8 cellular contexts compared by ENCODE assay signal in genomic region chr1:24390924-24391782, GRCh38. TPM values are rescaled to one million over a fixed set of nuclear protein-coding genes. Genes with fewer than 3 reads are reported as not detected.
DNase-seq lines count a peak whose midpoint lies in the region; ATAC-seq, FAIRE-seq and TF ChIP-seq lines count a peak whose summit lies in the region.

No MANE protein-coding gene starts in this region.

- no peak overlapping the region for H3K9ac ChIP-seq in K562 (ENCODE audit: insufficient read depth in 1 of 2, low read depth in 2 of 2, low read length in 2 of 2)

- FAIRE-seq in K562 (lab: Jason Lieb, UNC), result peak; percentile 89

- peak overlapping the region; percentile 85 to 96 (median 88) for H3K4me3 Mint-ChIP-seq in CD4-positive, CD25-positive, alpha-beta regulatory T cell

- peak overlapping the region; percentile 96 to 98 (median 98) for H3K27ac Mint-ChIP-seq in CD4-positive, CD25-positive, alpha-beta regulatory T cell

- peaks cover 3% of the 10 kb centered on the region for H3K36me3 Mint-ChIP-seq in CD4-positive, CD25-positive, alpha-beta regulatory T cell

- H3K9me3 ChIP-seq in CD4-positive, CD25-positive, alpha-beta regulatory T cell (ENCODE audit: control insufficient read depth in 2 of 2, low read length in 2 of 2), result no peaks in the 10 kb centered on the region
- H3K9me3 ChIP-seq in K562 (replicated peaks; ENCODE audit: control insufficient read depth, insufficient read depth, low read depth, low read length) (no peaks in the 10 kb centered on the region), sigmoid colon (no peaks in the 10 kb centered on the region)

- TF ChIP-seq CTCF in K562 (IDR thresholded peaks at IDR 0.05 in 2 of 3, conservative IDR thresholded peaks at IDR 0.05 in 1 of 3; ENCODE audit: insufficient read depth in 2 of 3, low read depth in 1 of 3, low read length in 3 of 3) (peak; percentile 94 to 97 (median 96)), sigmoid colon (IDR thresholded peaks at IDR 0.05) (peak; percentile 91 to 96 (median 92))

- BruUV-seq in K562 (replicated peaks; lab: Mats Ljungman, UMichigan), result no TSS peak

- intact Hi-C loops in K562 (cut with micrococcal nuclease) (loop anchor here (1.0 to 2.0 kb wide), 2 partner anchors 189 to 244 kb away; no protein-coding TSS in a partner anchor), sigmoid colon (cut with DNase I) (loop anchor here (1.0 to 2.0 kb wide), 2 partner anchors 189 to 320 kb away; no protein-coding TSS in a partner anchor)

- H3K27me3 ChIP-seq in CD4-positive, CD25-positive, alpha-beta regulatory T cell (ENCODE audit: control insufficient read depth, insufficient read depth, low read length), result no peaks in the 10 kb centered on the region
- H3K27me3 ChIP-seq in K562 (ENCODE audit: control insufficient read depth in 2 of 2, insufficient read depth in 2 of 2, low read length in 2 of 2) (peaks cover 0 to 8% of the 10 kb centered on the region in 2 experiments; a peak in 2 of 5 replicates), sigmoid colon (no peaks in the 10 kb centered on the region)

- H3K36me3 ChIP-seq in CD4-positive, CD25-positive, alpha-beta regulatory T cell (ENCODE audit: control insufficient read depth, insufficient read depth, low read length), result no peaks in the 10 kb centered on the region
- H3K36me3 ChIP-seq in K562 (ENCODE audit: control insufficient read depth, insufficient read depth, low read length), result no peaks in the 10 kb centered on the region
- peaks cover 0 to 4% (median 2%) of the 10 kb centered on the region in 4 donors for H3K36me3 ChIP-seq in sigmoid colon

- no peak overlapping the region for H2AFZ ChIP-seq in K562 (ENCODE audit: low read depth, low read length)

- no peaks in the 10 kb centered on the region for H3K9me1 ChIP-seq in K562 (ENCODE audit: control insufficient read depth, insufficient read depth, low read length)

- peak; percentile 65 to 73 for ATAC-seq in CD4-positive, CD25-positive, alpha-beta regulatory T cell (ENCODE audit: low read depth in 2 of 2)
- ATAC-seq in GM21723 (IDR thresholded peaks at IDR 0.05; ENCODE audit: unreplicated experiment) (peak; percentile 44), K562 (peak; percentile 96)

- POLR2A ChIA-PET in K562 (lab: Yijun Ruan, JAX), result interaction anchor here (0.6 to 2.1 kb wide), 8 partner anchors 8 to 588 kb away, joined by 3 to 7 read pairs (median 3); no protein-coding TSS in a partner anchor

- H3K4me3 ChIP-seq in CD4-positive, CD25-positive, alpha-beta regulatory T cell (ENCODE audit: low read depth, low read length), result peak overlapping the region; percentile 88
- H3K4me3 ChIP-seq in K562, result no peak overlapping the region
- peak overlapping the region in 2 of 4 donors; percentile 22 to 27 for H3K4me3 ChIP-seq in sigmoid colon

- no peaks in the 10 kb centered on the region for H3K79me2 ChIP-seq in K562 (ENCODE audit: control insufficient read depth, insufficient read depth, low read length)

- peak overlapping the region; percentile 88 for H3K27ac ChIP-seq in CD4-positive, CD25-positive, alpha-beta regulatory T cell (ENCODE audit: insufficient read depth, low read length, poor library complexity, severe bottlenecking)
- H3K27ac ChIP-seq in K562 (ENCODE audit: extremely low read depth, low read depth, low read length) (no peak overlapping the region), sigmoid colon (peak overlapping the region; percentile 75 to 84 (median 84))

- H3K4me1 ChIP-seq in CD4-positive, CD25-positive, alpha-beta regulatory T cell (ENCODE audit: control insufficient read depth, insufficient read depth, low read length, poor library complexity, severe bottlenecking), result peaks cover 29% of the 10 kb centered on the region
- no peaks in the 10 kb centered on the region for H3K4me1 ChIP-seq in K562 (replicated peaks in 1 of 2; ENCODE audit: control insufficient read depth in 2 of 2, insufficient read depth in 2 of 2, low read length in 2 of 2)
- peaks cover 3 to 27% (median 24%) of the 10 kb centered on the region in 4 donors for H3K4me1 ChIP-seq in sigmoid colon

- CTCF ChIA-PET in K562 (lab: Yijun Ruan, JAX; ENCODE audit: low intra/inter-chr PET ratio), result interaction anchor here (0.6 to 7.3 kb wide), 13 partner anchors 136 to 842 kb away, joined by 3 to 222 read pairs (median 4); no protein-coding TSS in a partner anchor

- in situ Hi-C loops in K562 (cut with MboI), result loop anchor here (5.0 kb wide), 1 partner anchor 189 kb away; no protein-coding TSS in a partner anchor

- H3K4me2 ChIP-seq in K562 (ENCODE audit: insufficient read depth, low read length), result no peak overlapping the region

- WGBS in K562 (ENCODE audit: insufficient coverage, low coverage, missing lambda C conversion rate), result 15% methylated on average over 12 of the region's 12 CpGs
- WGBS in sigmoid colon, 2 donors, result 17% methylated on average over 12 of the region's 12 CpGs

- TF ChIP-seq POLR2A in K562 (conservative IDR thresholded peaks at IDR 0.05), result no peak
- no peak for TF ChIP-seq POLR2A in sigmoid colon (IDR thresholded peaks at IDR 0.05)

- TF ChIP-seq RAD21 in K562 (CRISPR knock-in tag; conservative IDR thresholded peaks at IDR 0.05 in 1 of 2, IDR thresholded peaks at IDR 0.05 in 1 of 2), result peak; percentile 96 to 98

- DNase-seq in CD4-positive, CD25-positive, alpha-beta regulatory T cell, result peak; percentile 59 to 86 (median 71)
- DNase-seq in NCI-H1930 (lab: John Stamatoyannopoulos, UW) (peak; percentile 37), UCSD-AML1 (lab: John Stamatoyannopoulos, UW; ENCODE audit: unreplicated experiment) (peak; percentile 69), K562 (ENCODE audit: extremely low read depth in 1 of 4, low spot score in 3 of 4) (peak; percentile 77 to 82 (median 80)), hippocampal formation (lab: John Stamatoyannopoulos, UW) (peak; percentile 69 to 71), sigmoid colon (peak; percentile 93), HPDE6-E6E7 (ENCODE audit: extremely low spot score) (no peak)

- 0 out of 2 replicates have a peak, but pooled peaks cover 5% of the 10 kb centered on the region for H4K20me1 ChIP-seq in K562 (replicated peaks; ENCODE audit: control insufficient read depth, insufficient read depth, low read length)

- no peaks in the 10 kb centered on the region for H3K9me3 Mint-ChIP-seq in CD4-positive, CD25-positive, alpha-beta regulatory T cell

- no peak for TF ChIP-seq EP300 in K562 (IDR thresholded peaks at IDR 0.05; ENCODE audit: low read length)
- TF ChIP-seq EP300 in sigmoid colon (IDR thresholded peaks at IDR 0.05), result no peak

- peaks cover 22 to 36% (median 29%) of the 10 kb centered on the region in 4 donors for H3K4me1 Mint-ChIP-seq in CD4-positive, CD25-positive, alpha-beta regulatory T cell

- H3K27me3 Mint-ChIP-seq in CD4-positive, CD25-positive, alpha-beta regulatory T cell, result no peaks in the 10 kb centered on the region

TF ChIP-seq in K562, 482 proteins besides CTCF, POLR2A, EP300 and RAD21 (continues in another document):
- TF ChIP-seq RNF2 (IDR thresholded peaks at IDR 0.05) (0 out of 2 replicates have a peak, but pooled peaks have one; percentile 24), SMC3 (conservative IDR thresholded peaks at IDR 0.05; ENCODE audit: insufficient read depth, low read depth, low read length) (peak; percentile 96), GABPB1 (CRISPR knock-in tag; IDR thresholded peaks at IDR 0.05) (0 out of 2 replicates have a peak, but pooled peaks have one; percentile 17)

RNA-seq across cellular contexts. Expression of gene STPG1, which starts 22.4 kb away (rescaled TPM):
- total RNA-seq in CD4-positive, CD25-positive, alpha-beta regulatory T cell, result 3.4 TPM
- 1 to 10 TPM; 1.1 to 5.3 (median 2.7) TPM for polyA plus RNA-seq in CD4-positive, CD25-positive, alpha-beta regulatory T cell
- total RNA-seq in K562 (2011; cell fraction: chromatin; rRNA removed; ENCODE audit: low replicate concordance), result 14.4 and 22.0 TPM in 2 replicates
- 8.7 and 9.3 TPM in 2 replicates for total RNA-seq in K562 (2011; cell fraction: nucleolus; rRNA removed)
- total RNA-seq in K562 (2011; cell fraction: nucleoplasm; rRNA removed), result 14.4 and 16.4 TPM in 2 replicates
- total RNA-seq in K562 (2014; rRNA removed) (6.7 and 7.6 TPM in 2 replicates), K562 (2014; rRNA removed; fragmentation: Illumina TruSeq; extraction: Trizol) (8.2 and 8.3 TPM in 2 replicates), K562 (2015; rRNA removed; fragmentation: Illumina TruSeq; extraction: Trizol) (5.1 and 5.5 TPM in 2 replicates), K562 (2021) (7.2 and 7.6 TPM in 2 replicates), sigmoid colon (1 to 10 TPM; 2.3 to 4.6 (median 2.7) TPM)
- polyA plus RNA-seq in K562 (2011; rRNA removed) (7.2 and 8.4 TPM in 2 replicates), K562 (2014; fragmentation: Illumina TruSeq; extraction: Trizol) (9.0 and 10.1 TPM in 2 replicates), K562 (2014; fragmentation: Nextera tagmentation; extraction: Ambion mirVana) (10 to 100 TPM; 10.4 to 11.9 TPM), K562 (2014; rRNA removed) (5.0 and 9.4 TPM in 2 replicates), sigmoid colon (10 to 100 TPM; 11.3 to 12.7 (median 11.4) TPM)
- 4.4 and 5.4 TPM in 2 replicates for polyA plus RNA-seq in K562 (2011; cell fraction: cytosol; rRNA removed)
- polyA plus RNA-seq in K562 (2011; cell fraction: nucleus; rRNA removed), result 5.9 and 7.6 TPM in 2 replicates
- 6.0 and 8.3 TPM in 2 replicates for polyA plus RNA-seq in K562 (2012)
- polyA minus RNA-seq in K562 (2011; rRNA and poly(A)+ RNA removed), result 7.0 and 7.8 TPM in 2 replicates
- 2.1 and 3.9 TPM in 2 replicates for polyA minus RNA-seq in K562 (2011; cell fraction: cytosol; rRNA and poly(A)+ RNA removed)
- 5.4 and 7.0 TPM in 2 replicates for polyA minus RNA-seq in K562 (2011; cell fraction: nucleus; rRNA and poly(A)+ RNA removed)

RNA-seq across cellular contexts. Expression of gene NIPAL3, which starts 24.4 kb away (rescaled TPM):
- 57.0 TPM for total RNA-seq in CD4-positive, CD25-positive, alpha-beta regulatory T cell
- 10 to 100 TPM; 62.1 to 70.2 (median 65.2) TPM for polyA plus RNA-seq in CD4-positive, CD25-positive, alpha-beta regulatory T cell
- total RNA-seq in K562 (2011; cell fraction: chromatin; rRNA removed; ENCODE audit: low replicate concordance), result 55.9 and 56.4 TPM in 2 replicates
- total RNA-seq in K562 (2011; cell fraction: nucleolus; rRNA removed), result 44.2 and 44.6 TPM in 2 replicates
- total RNA-seq in K562 (2011; cell fraction: nucleoplasm; rRNA removed), result 57.1 and 68.0 TPM in 2 replicates
- 15.4 and 24.7 TPM in 2 replicates for total RNA-seq in K562 (2014; rRNA removed)
- total RNA-seq in K562 (2014; rRNA removed; fragmentation: Illumina TruSeq; extraction: Trizol), result 16.3 and 16.6 TPM in 2 replicates
- 11.3 and 11.4 TPM in 2 replicates for total RNA-seq in K562 (2015; rRNA removed; fragmentation: Illumina TruSeq; extraction: Trizol)
- total RNA-seq in K562 (2021), result 26.0 and 26.3 TPM in 2 replicates
- 16.0 and 18.2 TPM in 2 replicates for polyA plus RNA-seq in K562 (2011; rRNA removed)
- 18.5 and 19.9 TPM in 2 replicates for polyA plus RNA-seq in K562 (2011; cell fraction: cytosol; rRNA removed)
- polyA plus RNA-seq in K562 (2011; cell fraction: nucleus; rRNA removed), result 14.4 and 16.1 TPM in 2 replicates
- polyA plus RNA-seq in K562 (2012), result 16.3 and 17.9 TPM in 2 replicates
- 20.0 and 21.3 TPM in 2 replicates for polyA plus RNA-seq in K562 (2014; fragmentation: Illumina TruSeq; extraction: Trizol)
- 10 to 100 TPM; 10.5 to 12.2 TPM for polyA plus RNA-seq in K562 (2014; fragmentation: Nextera tagmentation; extraction: Ambion mirVana)
- 13.8 and 16.2 TPM in 2 replicates for polyA plus RNA-seq in K562 (2014; rRNA removed)
- polyA minus RNA-seq in K562 (2011; rRNA and poly(A)+ RNA removed), result 18.9 and 24.0 TPM in 2 replicates
- polyA minus RNA-seq in K562 (2011; cell fraction: cytosol; rRNA and poly(A)+ RNA removed), result 10.6 and 15.2 TPM in 2 replicates
- 13.1 and 19.4 TPM in 2 replicates for polyA minus RNA-seq in K562 (2011; cell fraction: nucleus; rRNA and poly(A)+ RNA removed)
- total RNA-seq in sigmoid colon, result 10 to 100 TPM; 23.7 to 53.2 (median 42.3) TPM
- polyA plus RNA-seq in sigmoid colon, result 10 to 100 TPM in 1 of 3 donors, 1 to 10 TPM in 2; 5.8 to 19.6 (median 7.8) TPM

Comparison
In these comparisons a context has a peak if more than half of its experiments do, and no peak if none do; other contexts are left out.
1. ATAC-seq: peak in every context shown above with its lines; median percentile 96 in K562; 69 in CD4-positive, CD25-positive, alpha-beta regulatory T cell; 44 in GM21723.